Comparison of ENCODE assay signal across 8 cellular contexts in the genomic region with DNA sequence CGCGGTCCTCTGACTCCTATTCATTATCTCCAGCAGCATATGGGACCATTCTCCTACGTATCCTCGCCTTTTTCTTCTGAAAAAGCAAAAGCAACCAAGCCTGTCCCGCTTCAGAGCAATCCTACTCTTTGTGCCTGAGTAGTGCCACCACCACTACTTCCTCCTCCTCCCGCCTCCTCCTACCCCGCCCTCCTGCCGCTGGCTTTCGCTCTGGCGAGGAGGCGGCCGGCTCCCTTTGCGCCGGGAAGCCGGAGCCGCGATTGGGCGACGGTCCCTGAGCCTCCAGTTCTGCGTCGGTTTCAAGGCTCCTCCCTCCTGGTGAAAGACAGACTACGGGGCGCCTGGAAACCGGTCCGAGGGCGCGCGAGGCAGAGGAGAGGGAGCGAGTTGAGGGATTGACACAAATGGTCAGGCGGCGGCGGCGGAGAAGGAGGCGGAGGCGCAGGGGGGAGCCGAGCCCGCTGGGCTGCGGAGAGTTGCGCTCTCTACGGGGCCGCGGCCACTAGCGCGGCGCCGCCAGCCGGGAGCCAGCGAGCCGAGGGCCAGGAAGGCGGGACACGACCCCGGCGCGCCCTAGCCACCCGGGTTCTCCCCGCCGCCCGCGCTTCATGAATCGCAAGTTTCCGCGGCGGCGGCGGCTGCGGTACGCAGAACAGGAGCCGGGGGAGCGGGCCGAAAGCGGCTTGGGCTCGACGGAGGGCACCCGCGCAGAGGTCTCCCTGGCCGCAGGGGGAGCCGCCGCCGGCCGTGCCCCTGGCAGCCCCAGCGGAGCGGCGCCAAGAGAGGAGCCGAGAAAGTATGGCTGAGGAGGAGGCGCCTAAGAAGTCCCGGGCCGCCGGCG. TPM values are rescaled to one million over a fixed set of nuclear protein-coding genes. Genes with fewer than 3 reads are reported as not detected.
DNase-seq lines count a peak whose midpoint lies in the region; ATAC-seq and TF ChIP-seq lines count a peak whose summit lies in the region.

FZD1 (plus strand) TSS at position 351 of the 841 bp plus-strand sequence; CDS start at position 799, 448 bp downstream.

- H3K36me3 ChIP-seq in KOPT-K1 (ENCODE audit: insufficient read depth, low read length) (no peaks in the 10 kb centered on the region), upper lobe of right lung (no peaks in the 10 kb centered on the region)

- TF ChIP-seq CTCF in omental fat pad (IDR thresholded peaks at IDR 0.05): no peak
- no peak for TF ChIP-seq CTCF in upper lobe of right lung (IDR thresholded peaks at IDR 0.05)

- POLR2A ChIA-PET in activated naive CD8-positive, alpha-beta T cell treated with anti-CD3 and anti-CD28 coated beads, Interleukin-2, amount 10 ng/mL, durations not matched to agents 7 days and 5 days (lab: Charles Lee): no interaction called here

- intact Hi-C loops in Right ventricle myocardium superior (cut with DNase I) (loop anchor here (10.0 kb wide), 1 partner anchor 180 kb away; no protein-coding TSS in a partner anchor), upper lobe of right lung (cut with DNase I) (no loop called here)

- H3K36me3 Mint-ChIP-seq in activated naive CD8-positive, alpha-beta T cell treated with anti-CD3 and anti-CD28 coated beads, Interleukin-2, amount 10 ng/mL, durations not matched to agents 7 days and 5 days: no peaks in the 10 kb centered on the region

- H3K4me1 ChIP-seq in upper lobe of right lung: peaks cover 19% of the 10 kb centered on the region

- H3K9me3 ChIP-seq in KOPT-K1 (ENCODE audit: insufficient read depth, low read length, poor library complexity, severe bottlenecking) (no peaks in the 10 kb centered on the region), upper lobe of right lung (no peaks in the 10 kb centered on the region)

- H3K4me1 Mint-ChIP-seq in activated naive CD8-positive, alpha-beta T cell treated with anti-CD3 and anti-CD28 coated beads, Interleukin-2, amount 10 ng/mL, durations not matched to agents 7 days and 5 days: peaks cover 9% of the 10 kb centered on the region

- H3K9me3 Mint-ChIP-seq in activated naive CD8-positive, alpha-beta T cell treated with anti-CD3 and anti-CD28 coated beads, Interleukin-2, amount 10 ng/mL, durations not matched to agents 7 days and 5 days: no peaks in the 10 kb centered on the region

- H3K4me3 ChIP-seq in upper lobe of right lung: peak within 1 kb of the TSS; percentile 65

- no peaks in the 10 kb centered on the region for H3K27me3 ChIP-seq in upper lobe of right lung

- ATAC-seq in activated naive CD8-positive, alpha-beta T cell treated with anti-CD3 and anti-CD28 coated beads, Interleukin-2, amount 10 ng/mL, durations not matched to agents 7 days and 5 days (ENCODE audit: low read depth): peak; percentile 83
- peak; percentile 96 for ATAC-seq in Right ventricle myocardium superior (ENCODE audit: poor library complexity)
- peak; percentile 93 for ATAC-seq in omental fat pad (ENCODE audit: low FRiP score)
- ATAC-seq in upper lobe of right lung: peak; percentile 96

- H3K27ac ChIP-seq in KOPT-K1 (ENCODE audit: low read depth, low read length, poor library complexity, severe bottlenecking): peak within 1 kb of the TSS; percentile 22
- peak within 1 kb of the TSS; percentile 90 for H3K27ac ChIP-seq in upper lobe of right lung

- no peak within 1 kb of the TSS for H3K27ac Mint-ChIP-seq in activated naive CD8-positive, alpha-beta T cell treated with anti-CD3 and anti-CD28 coated beads, Interleukin-2, amount 10 ng/mL, durations not matched to agents 7 days and 5 days

- peak; percentile 88 for DNase-seq in GDM1 (lab: John Stamatoyannopoulos, UW)
- peak; percentile 99 for DNase-seq in H4 (ENCODE audit: low spot score)
- DNase-seq in activated naive CD8-positive, alpha-beta T cell treated with anti-CD3 and anti-CD28 coated beads, Interleukin-2, amount 10 ng/mL, durations not matched to agents 7 days and 5 days: peak; percentile 68
- DNase-seq in Right ventricle myocardium superior: peak; percentile 97
- peak; percentile 73 for DNase-seq in omental fat pad (ENCODE audit: low spot score)
- peak; percentile 98 for DNase-seq in upper lobe of right lung

- peaks cover 66% of the 10 kb centered on the region for H3K27me3 Mint-ChIP-seq in activated naive CD8-positive, alpha-beta T cell treated with anti-CD3 and anti-CD28 coated beads, Interleukin-2, amount 10 ng/mL, durations not matched to agents 7 days and 5 days

- peak within 1 kb of the TSS; percentile 88 for H3K4me3 Mint-ChIP-seq in activated naive CD8-positive, alpha-beta T cell treated with anti-CD3 and anti-CD28 coated beads, Interleukin-2, amount 10 ng/mL, durations not matched to agents 7 days and 5 days

TF ChIP-seq in PFSK-1, 5 proteins besides CTCF, POLR2A, EP300 and RAD21:
- TF ChIP-seq POLR2AphosphoS5 (IDR thresholded peaks at IDR 0.05; ENCODE audit: low read depth, low read length): 0 out of 2 replicates have a peak, but pooled peaks have one; percentile 28
- TF ChIP-seq FOXP2 (optimal IDR thresholded peaks at IDR 0.05; ENCODE audit: borderline replicate concordance, extremely low read depth, extremely low read length, insufficient read depth): peak; percentile 77
- TF ChIP-seq, protein P1, sequence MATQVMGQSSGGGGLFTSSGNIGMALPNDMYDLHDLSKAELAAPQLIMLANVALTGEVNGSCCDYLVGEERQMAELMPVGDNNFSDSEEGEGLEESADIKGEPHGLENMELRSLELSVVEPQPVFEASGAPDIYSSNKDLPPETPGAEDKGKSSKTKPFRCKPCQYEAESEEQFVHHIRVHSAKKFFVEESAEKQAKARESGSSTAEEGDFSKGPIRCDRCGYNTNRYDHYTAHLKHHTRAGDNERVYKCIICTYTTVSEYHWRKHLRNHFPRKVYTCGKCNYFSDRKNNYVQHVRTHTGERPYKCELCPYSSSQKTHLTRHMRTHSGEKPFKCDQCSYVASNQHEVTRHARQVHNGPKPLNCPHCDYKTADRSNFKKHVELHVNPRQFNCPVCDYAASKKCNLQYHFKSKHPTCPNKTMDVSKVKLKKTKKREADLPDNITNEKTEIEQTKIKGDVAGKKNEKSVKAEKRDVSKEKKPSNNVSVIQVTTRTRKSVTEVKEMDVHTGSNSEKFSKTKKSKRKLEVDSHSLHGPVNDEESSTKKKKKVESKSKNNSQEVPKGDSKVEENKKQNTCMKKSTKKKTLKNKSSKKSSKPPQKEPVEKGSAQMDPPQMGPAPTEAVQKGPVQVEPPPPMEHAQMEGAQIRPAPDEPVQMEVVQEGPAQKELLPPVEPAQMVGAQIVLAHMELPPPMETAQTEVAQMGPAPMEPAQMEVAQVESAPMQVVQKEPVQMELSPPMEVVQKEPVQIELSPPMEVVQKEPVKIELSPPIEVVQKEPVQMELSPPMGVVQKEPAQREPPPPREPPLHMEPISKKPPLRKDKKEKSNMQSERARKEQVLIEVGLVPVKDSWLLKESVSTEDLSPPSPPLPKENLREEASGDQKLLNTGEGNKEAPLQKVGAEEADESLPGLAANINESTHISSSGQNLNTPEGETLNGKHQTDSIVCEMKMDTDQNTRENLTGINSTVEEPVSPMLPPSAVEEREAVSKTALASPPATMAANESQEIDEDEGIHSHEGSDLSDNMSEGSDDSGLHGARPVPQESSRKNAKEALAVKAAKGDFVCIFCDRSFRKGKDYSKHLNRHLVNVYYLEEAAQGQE (IDR thresholded peaks at IDR 0.05; ENCODE audit: insufficient read depth in 1 of 2, low read depth in 2 of 2, low read length in 2 of 2): no peak
- TF ChIP-seq TAF1 (IDR thresholded peaks at IDR 0.05; ENCODE audit: borderline replicate concordance, insufficient read depth, low read length): no peak
- TF ChIP-seq SIN3A (IDR thresholded peaks at IDR 0.05; ENCODE audit: borderline replicate concordance, insufficient read depth, low read length): peak; percentile 25; the same call in 1 of the 2 replicates

RNA-seq across cellular contexts. Expression of gene FZD1, which starts in this region (rescaled TPM):
- 6.1 and 6.9 TPM in 2 replicates for total RNA-seq in H4 (2014; rRNA removed; shearing (Covaris generic))
- polyA plus RNA-seq in PFSK-1 (2012; ENCODE audit: insufficient read length, low read depth): 0.88 TPM
- total RNA-seq in activated naive CD8-positive, alpha-beta T cell treated with anti-CD3 and anti-CD28 coated beads, Interleukin-2, amount 10 ng/mL, durations not matched to agents 7 days and 5 days: under 1 TPM; 0.06 to 0.17 TPM
- total RNA-seq in Right ventricle myocardium superior (8.6 TPM), omental fat pad (10 to 100 TPM in 3 of 4 donors, 1 to 10 TPM in 1; 8.0 to 19.7 (median 13.2) TPM), upper lobe of right lung (25.7 TPM)

Comparison
In these comparisons a context has a peak if more than half of its experiments do, and no peak if none do; other contexts are left out.
1. Peak in every context shown above with its lines: DNase-seq, ATAC-seq, H3K4me3 ChIP-seq and H3K27ac ChIP-seq.
2. Peak in DNase-seq and ATAC-seq in activated naive CD8-positive, alpha-beta T cell treated with anti-CD3 and anti-CD28 coated beads, Interleukin-2, amount 10 ng/mL, durations not matched to agents 7 days and 5 days; RNA of the gene not detected or under 1 TPM.